8 cellular contexts compared by ENCODE assay signal in genomic region chr3:8970971-8971589, GRCh38.
DNase-seq lines count a peak whose midpoint lies in the region; ATAC-seq and TF ChIP-seq lines count a peak whose summit lies in the region.

No MANE protein-coding gene starts in this region.

- H3K4me1 Mint-ChIP-seq in nephron progenitor cell, result peaks cover 11% of the 10 kb centered on the region

- peaks cover 51% of the 10 kb centered on the region for H3K27me3 Mint-ChIP-seq in nephron progenitor cell (ENCODE audit: low read depth, poor library complexity)

- no peaks in the 10 kb centered on the region for H3K9me3 Mint-ChIP-seq in nephron progenitor cell

- TF ChIP-seq CTCF in epithelial cell of esophagus (IDR thresholded peaks at IDR 0.05; ENCODE audit: insufficient read depth, low read depth, low read length, missing control alignments), result peak; percentile 99
- peak; percentile 100 for TF ChIP-seq CTCF in nephron progenitor cell (IDR thresholded peaks at IDR 0.05)

- DNase-seq in EL (peak; percentile 71), NOMO-1 (lab: John Stamatoyannopoulos, UW; ENCODE audit: unreplicated experiment in 2 of 2) (peak; percentile 32 to 40), epithelial cell of esophagus (ENCODE audit: low read depth) (peak; percentile 67), nephron progenitor cell (peak; percentile 75)
- DNase-seq in activated CD8-positive, alpha-beta memory T cell treated with anti-CD3 and anti-CD28 coated beads, Interleukin-2, amount 50 U/mL, for 4 hours, result peak; percentile 70
- DNase-seq in stimulated activated naive CD8-positive, alpha-beta T cell treated with anti-CD3 and anti-CD28 coated beads, Interleukin-15, Interleukin-2, amounts not matched to agents 100 U/mL and 50 U/mL, for 24 hours, result peak; percentile 71

- ATAC-seq in HG02759 (IDR thresholded peaks at IDR 0.05; ENCODE audit: unreplicated experiment) (peak; percentile 56), GM19455 (IDR thresholded peaks at IDR 0.05; ENCODE audit: unreplicated experiment) (no peak)
- peak; percentile 59 for ATAC-seq in stimulated activated naive CD8-positive, alpha-beta T cell treated with anti-CD3 and anti-CD28 coated beads, Interleukin-15, Interleukin-2, amounts not matched to agents 100 U/mL and 50 U/mL, for 24 hours

- H3K36me3 Mint-ChIP-seq in nephron progenitor cell (ENCODE audit: low read depth), result no peaks in the 10 kb centered on the region

- no peak overlapping the region for H3K4me3 ChIP-seq in epithelial cell of esophagus (ENCODE audit: low read length)

- H3K27ac Mint-ChIP-seq in nephron progenitor cell, result no peak overlapping the region

- peak overlapping the region; percentile 19 for H3K4me3 Mint-ChIP-seq in nephron progenitor cell
